18 cellular contexts compared by ENCODE assay signal in the genomic region with DNA sequence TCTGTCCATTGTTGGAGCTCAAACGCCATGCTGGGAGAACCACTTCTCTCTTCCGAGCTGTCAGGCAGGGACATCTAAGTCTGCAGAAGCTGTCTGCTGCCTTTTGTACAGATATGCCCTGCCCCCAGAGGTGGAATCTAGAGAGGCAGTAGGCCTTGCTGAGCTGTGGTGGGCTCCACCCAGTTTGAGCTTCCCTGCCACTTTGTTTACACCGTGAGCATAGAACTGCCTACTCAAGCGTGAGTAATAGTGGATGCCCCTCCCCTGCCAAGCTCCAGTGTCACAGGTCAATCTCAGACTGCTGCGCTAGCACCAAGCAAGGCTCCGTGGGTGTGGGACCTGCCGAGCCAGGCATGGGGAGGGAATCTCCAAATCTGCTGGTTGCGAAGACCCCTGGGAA.
DNase-seq lines count a peak whose midpoint lies in the region; ATAC-seq and TF ChIP-seq lines count a peak whose summit lies in the region.
"Had no signal": no experiment of that assay in that cellular context is flagged by ENCODE, and none has a peak within 500 bp of the region (broad histone marks: within the 10 kb centered on the region; RNA-seq: fewer than 3 reads in every experiment).

No MANE protein-coding gene starts in this region.

- POLR2A ChIA-PET in activated CD8-positive, alpha-beta T cell treated with anti-CD3 and anti-CD28 coated beads, Interleukin-2, amount 10 ng/mL, durations not matched to agents 7 days and 5 days (lab: Charles Lee): no interaction called here

- no peaks in the 10 kb centered on the region for H3K4me1 ChIP-seq in tibial artery
- H3K4me1 ChIP-seq: uterus had no signal

- peaks cover 29% of the 10 kb centered on the region for H3K4me1 Mint-ChIP-seq in activated CD8-positive, alpha-beta T cell treated with anti-CD3 and anti-CD28 coated beads, Interleukin-2, amount 10 ng/mL, durations not matched to agents 7 days and 5 days (ENCODE audit: low read depth)
- H3K4me1 Mint-ChIP-seq in memory B cell: peaks cover 28% of the 10 kb centered on the region
- H3K4me1 Mint-ChIP-seq: endodermal cell, GM23338, mesothelial cell of epicardium had no signal

- no peak overlapping the region for H3K4me3 Mint-ChIP-seq in activated CD8-positive, alpha-beta T cell treated with anti-CD3 and anti-CD28 coated beads, Interleukin-2, amount 10 ng/mL, durations not matched to agents 7 days and 5 days
- H3K4me3 Mint-ChIP-seq in memory B cell: peak overlapping the region; percentile 62
- H3K4me3 Mint-ChIP-seq: endodermal cell, GM23338, mesothelial cell of epicardium had no signal

- H3K4me3 ChIP-seq in tibial artery: no peak overlapping the region
- H3K4me3 ChIP-seq: GM23338, uterus had no signal

- H3K27me3 ChIP-seq in tibial artery: no peaks in the 10 kb centered on the region
- H3K27me3 ChIP-seq: uterus had no signal

- no peak for TF ChIP-seq CTCF in tibial artery (IDR thresholded peaks at IDR 0.05)

- no peak for ATAC-seq in activated CD8-positive, alpha-beta T cell treated with anti-CD3 and anti-CD28 coated beads, Interleukin-2, amount 10 ng/mL, durations not matched to agents 7 days and 5 days
- peak; percentile 98 for ATAC-seq in memory B cell (ENCODE audit: low read depth)
- no peak for ATAC-seq in GM21619 (IDR thresholded peaks at IDR 0.05; ENCODE audit: unreplicated experiment)
- ATAC-seq: GM23338, Panc1 had no signal

- CTCF ChIA-PET in activated CD8-positive, alpha-beta T cell treated with anti-CD3 and anti-CD28 coated beads, Interleukin-2, amount 10 ng/mL, durations not matched to agents 7 days and 5 days (lab: Charles Lee): no interaction called here

- no peaks in the 10 kb centered on the region for H3K9me3 ChIP-seq in tibial artery
- H3K9me3 ChIP-seq: uterus had no signal

- H3K36me3 ChIP-seq in tibial artery: no peaks in the 10 kb centered on the region
- H3K36me3 ChIP-seq: uterus had no signal

- DNase-seq in stimulated activated CD4-positive, alpha-beta T cell treated with anti-CD3 and anti-CD28 coated beads, Interleukin-1b, Interleukin-23, amount 100 ng/mL, for 48 hours: peak; percentile 1
- no peak for DNase-seq in stimulated activated CD4-positive, alpha-beta T cell treated with anti-CD3 and anti-CD28 coated beads, Interleukin-2, amount 100 ng/mL, for 48 hours
- DNase-seq in activated CD8-positive, alpha-beta T cell treated with anti-CD3 and anti-CD28 coated beads, Interleukin-2, amount 10 ng/mL, durations not matched to agents 7 days and 5 days: peak; percentile 21
- DNase-seq in memory B cell (ENCODE audit: low spot score in 2 of 2) (peak; percentile 25 to 50), GM19238 (ENCODE audit: insufficient read length, low spot score) (no peak), tibial artery (no peak), NOMO-1 treated with DMSO at 0.1 percent for 48 hours (lab: John Stamatoyannopoulos, UW; ENCODE audit: unreplicated experiment) (no peak)
- DNase-seq: endodermal cell, islet precursor cell, NCI-H1105, NCI-H2171, retina, uterus had no signal

- no peak overlapping the region for H3K27ac Mint-ChIP-seq in activated CD8-positive, alpha-beta T cell treated with anti-CD3 and anti-CD28 coated beads, Interleukin-2, amount 10 ng/mL, durations not matched to agents 7 days and 5 days
- H3K27ac Mint-ChIP-seq in memory B cell: peak overlapping the region; percentile 90
- H3K27ac Mint-ChIP-seq: endodermal cell, GM23338, mesothelial cell of epicardium had no signal

- intact Hi-C loops in tibial artery (cut with DNase I; ENCODE audit: low total_unique reads): no loop called here

- no peaks in the 10 kb centered on the region for H3K36me3 Mint-ChIP-seq in activated CD8-positive, alpha-beta T cell treated with anti-CD3 and anti-CD28 coated beads, Interleukin-2, amount 10 ng/mL, durations not matched to agents 7 days and 5 days (ENCODE audit: low read depth)
- H3K36me3 Mint-ChIP-seq in memory B cell: peaks cover 16% of the 10 kb centered on the region
- H3K36me3 Mint-ChIP-seq: mesothelial cell of epicardium had no signal

- H3K27ac ChIP-seq in tibial artery: no peak overlapping the region
- H3K27ac ChIP-seq: KMS-11, uterus had no signal

- H3K27me3 Mint-ChIP-seq in activated CD8-positive, alpha-beta T cell treated with anti-CD3 and anti-CD28 coated beads, Interleukin-2, amount 10 ng/mL, durations not matched to agents 7 days and 5 days (ENCODE audit: low read depth): no peaks in the 10 kb centered on the region
- H3K27me3 Mint-ChIP-seq in memory B cell: no peaks in the 10 kb centered on the region

- H3K9me3 Mint-ChIP-seq in activated CD8-positive, alpha-beta T cell treated with anti-CD3 and anti-CD28 coated beads, Interleukin-2, amount 10 ng/mL, durations not matched to agents 7 days and 5 days (ENCODE audit: insufficient read depth): no peaks in the 10 kb centered on the region
- H3K9me3 Mint-ChIP-seq in memory B cell: peaks cover 7% of the 10 kb centered on the region
- H3K9me3 Mint-ChIP-seq: GM23338 had no signal

Comparison
In these comparisons a context has a peak if more than half of its experiments do, and no peak if none do; other contexts are left out.
1. DNase-seq: peak in stimulated activated CD4-positive, alpha-beta T cell treated with anti-CD3 and anti-CD28 coated beads, Interleukin-1b, Interleukin-23, amount 100 ng/mL, for 48 hours (single experiment), activated CD8-positive, alpha-beta T cell treated with anti-CD3 and anti-CD28 coated beads, Interleukin-2, amount 10 ng/mL, durations not matched to agents 7 days and 5 days (single experiment) and memory B cell (2 of 2); none in stimulated activated CD4-positive, alpha-beta T cell treated with anti-CD3 and anti-CD28 coated beads, Interleukin-2, amount 100 ng/mL, for 48 hours (0 of 2), GM19238 (single experiment), tibial artery (0 of 2) and NOMO-1 treated with DMSO at 0.1 percent for 48 hours (single experiment).